ENCODE assay signal across 8 cellular contexts in genomic region chr20:18793625-18794427, GRCh38. TPM values are rescaled to one million over a fixed set of nuclear protein-coding genes. Genes with fewer than 3 reads are reported as not detected.
DNase-seq lines count a peak whose midpoint lies in the region; ATAC-seq, FAIRE-seq and TF ChIP-seq lines count a peak whose summit lies in the region.

No MANE protein-coding gene starts in this region.

- no peaks in the 10 kb centered on the region for H3K79me2 ChIP-seq in HepG2 (ENCODE audit: insufficient read depth, low read length)

- peak overlapping the region; percentile 81 to 95 (median 87) for H3K4me2 ChIP-seq in BLaER1 treated with 17β-estradiol and CSF1 and Interleukin-3, amounts not matched to agents 10 nM and 100 nM
- peak overlapping the region; percentile 94 for H3K4me2 ChIP-seq in HepG2 (ENCODE audit: low read depth, low read length)

- no peaks in the 10 kb centered on the region for H4K20me1 ChIP-seq in BLaER1 treated with 17β-estradiol and CSF1 and Interleukin-3, amounts not matched to agents 10 nM and 100 nM
- no peaks in the 10 kb centered on the region for H4K20me1 ChIP-seq in HepG2 (ENCODE audit: insufficient read depth, low read length)

- H3K27ac ChIP-seq in BLaER1 treated with 17β-estradiol and CSF1 and Interleukin-3, amounts not matched to agents 10 nM and 100 nM: peak overlapping the region; percentile 79 to 94 (median 86)
- H3K27ac ChIP-seq in HepG2 (ENCODE audit: extremely low read length, insufficient read depth, low read length): peak overlapping the region; percentile 44

- no peaks in the 10 kb centered on the region for H3K27me3 ChIP-seq in BLaER1 treated with 17β-estradiol and CSF1 and Interleukin-3, amounts not matched to agents 10 nM and 100 nM
- no peaks in the 10 kb centered on the region; a peak in 1 of 5 replicates for H3K27me3 ChIP-seq in HepG2 (ENCODE audit: control insufficient read depth in 1 of 2, insufficient read depth in 2 of 2, low read length in 2 of 2)

- no peak for TF ChIP-seq EP300 in HepG2 (IDR thresholded peaks at IDR 0.05; ENCODE audit: low read depth in 2 of 2, low read length in 2 of 2)
- no peak for TF ChIP-seq EP300 in HepG2 (CRISPR knock-in tag; IDR thresholded peaks at IDR 0.05; ENCODE audit: borderline replicate concordance)

- peak overlapping the region; percentile 64 to 81 (median 74) for H3K4me3 ChIP-seq in BLaER1 treated with 17β-estradiol and CSF1 and Interleukin-3, amounts not matched to agents 10 nM and 100 nM
- peak overlapping the region; percentile 76 to 78 (median 76) for H3K4me3 ChIP-seq in HepG2 (replicated peaks in 1 of 3; ENCODE audit: insufficient read depth in 1 of 3, low read depth in 2 of 3, low read length in 3 of 3)

- peaks cover 0 to 8% (median 0%) of the 10 kb centered on the region in 11 experiments; a peak in 2 of 22 replicates for H3K9me3 ChIP-seq in BLaER1 treated with 17β-estradiol and CSF1 and Interleukin-3, amounts not matched to agents 10 nM and 100 nM (replicated peaks in 1 of 11)
- H3K9me3 ChIP-seq in HepG2 (ENCODE audit: low read length): peaks cover 7% of the 10 kb centered on the region; the same call in 1 of the 2 replicates

- DNase-seq in GM19239 (ENCODE audit: insufficient read length, low spot score) (peak; percentile 83), NCI-H524 (lab: John Stamatoyannopoulos, UW) (peak; percentile 95 to 97), dermis blood vessel endothelial cell (peak; percentile 94), HepG2 (ENCODE audit: low spot score) (peak; percentile 97)
- DNase-seq in activated CD4-positive, alpha-beta T cell treated with anti-CD3 and anti-CD28 coated beads, Interleukin-2, amount 50 U/mL, for 1 hour: peak; percentile 83
- peak; percentile 80 for DNase-seq in stimulated activated CD4-positive, alpha-beta T cell treated with anti-CD3 and anti-CD28 coated beads, Interleukin-4, amount 100 ng/mL, for 1 hour

- peak overlapping the region; percentile 85 for H2AFZ ChIP-seq in HepG2 (ENCODE audit: low read length)

- ATAC-seq in HG03457 (IDR thresholded peaks at IDR 0.05; ENCODE audit: unreplicated experiment) (peak; percentile 95), HepG2 (peak; percentile 99)

- CTCF ChIA-PET in HepG2 (lab: Yijun Ruan, JAX; ENCODE audit: low intra/inter-chr PET ratio, low total read pairs): no interaction called here

- FAIRE-seq in GM19239 (lab: Jason Lieb, UNC) (peak; percentile 100), HepG2 (lab: Jason Lieb, UNC) (peak; percentile 99)

- peak; percentile 77 for TF ChIP-seq RAD21 in HepG2 (CRISPR knock-in tag; IDR thresholded peaks at IDR 0.05)

- in situ Hi-C loops in HepG2 (cut with HindIII; ENCODE audit: extremely low pct_ligation_motif_present, low pct_unique_long_range_greater_than_20kb): no loop called here

- POLR2A ChIA-PET in HepG2 (lab: Yijun Ruan, JAX): interaction anchor here (0.7 to 1.3 kb wide), 5 partner anchors 10 to 286 kb away, joined by 3 to 6 read pairs (median 3); partner anchors contain the start of gene SEC23B

- no TSS peak for BruUV-seq in HepG2 (replicated peaks; lab: Mats Ljungman, UMichigan)

- no peaks in the 10 kb centered on the region for H3K36me3 ChIP-seq in BLaER1 treated with 17β-estradiol and CSF1 and Interleukin-3, amounts not matched to agents 10 nM and 100 nM
- no peaks in the 10 kb centered on the region for H3K36me3 ChIP-seq in HepG2 (replicated peaks in 1 of 2; ENCODE audit: control insufficient read depth in 1 of 2, insufficient read depth in 2 of 2, low read length in 2 of 2)

- H3K4me1 ChIP-seq in BLaER1 treated with 17β-estradiol and CSF1 and Interleukin-3, amounts not matched to agents 10 nM and 100 nM: peaks cover 7 to 13% (median 11%) of the 10 kb centered on the region in 10 experiments; a peak in 19 of 20 replicates
- peaks cover 16% of the 10 kb centered on the region for H3K4me1 ChIP-seq in HepG2 (ENCODE audit: insufficient read depth, low read length)

- peak; percentile 89 to 95 for TF ChIP-seq POLR2A in HepG2 (IDR thresholded peaks at IDR 0.05; ENCODE audit: insufficient read depth in 1 of 2, low read depth in 2 of 2, low read length in 2 of 2)

- 3% methylated on average over 29 of the region's 29 CpGs for WGBS in HepG2 (ENCODE audit: low lambda C conversion rate)

- intact Hi-C loops in HepG2 (cut with micrococcal nuclease; ENCODE audit: unreplicated experiment): loop anchor here (1.0 to 5.0 kb wide), 2 partner anchors 162 to 207 kb away; partner anchors contain the start of gene DTD1

- H3K9ac ChIP-seq in BLaER1 treated with 17β-estradiol and CSF1 and Interleukin-3, amounts not matched to agents 10 nM and 100 nM: peak overlapping the region; percentile 77 to 92 (median 85)
- H3K9ac ChIP-seq in HepG2 (ENCODE audit: insufficient read depth, low read depth, low read length): peak overlapping the region; percentile 73

- peak; percentile 73 for TF ChIP-seq CTCF in HepG2 (CRISPR knock-in tag; IDR thresholded peaks at IDR 0.05)

TF ChIP-seq in HepG2, 621 proteins besides CTCF, POLR2A, EP300 and RAD21 (continues in another document):
- TF ChIP-seq GLMP (CRISPR knock-in tag; IDR thresholded peaks at IDR 0.05; ENCODE audit: borderline replicate concordance) (no peak; the same call in 1 of the 2 replicates), FOXA1 (IDR thresholded peaks at IDR 0.05) (no peak), FOXA1 (CRISPR knock-in tag; IDR thresholded peaks at IDR 0.05) (peak; percentile 57), RBFOX2 (IDR thresholded peaks at IDR 0.05; ENCODE audit: low read depth, low read length) (peak; percentile 78), ZSCAN25 (CRISPR knock-in tag; IDR thresholded peaks at IDR 0.05) (peak; percentile 46; the same call in 1 of the 2 replicates), DDIT3 (CRISPR knock-in tag; IDR thresholded peaks at IDR 0.05) (no peak), RBM39 (IDR thresholded peaks at IDR 0.05; ENCODE audit: low read depth, low read length, poor library complexity, severe bottlenecking) (peak; percentile 89), ZSCAN21 (CRISPR knock-in tag; IDR thresholded peaks at IDR 0.05; ENCODE audit: borderline replicate concordance) (0 out of 2 replicates have a peak, but pooled peaks have one; percentile 51), NR3C1 (CRISPR knock-in tag; IDR thresholded peaks at IDR 0.05) (no peak), ZNF75D (CRISPR knock-in tag; IDR thresholded peaks at IDR 0.05; ENCODE audit: borderline replicate concordance) (no peak), CAMTA2 (CRISPR knock-in tag; IDR thresholded peaks at IDR 0.05; ENCODE audit: borderline replicate concordance) (peak; percentile 92; the same call in 1 of the 2 replicates)

RNA-seq across cellular contexts. Expression of gene SCP2D1, which starts 19.8 kb away (rescaled TPM):
- total RNA-seq in dermis blood vessel endothelial cell (not detected in 2 replicates), HepG2 (2016; rRNA removed; fragmentation: Illumina TruSeq; extraction: Trizol) (not detected in 2 replicates)
- not detected in 2 replicates for total RNA-seq in HepG2 (2016; cell fraction: cytosol; rRNA removed; fragmentation: Illumina TruSeq; extraction: Trizol; ENCODE audit: low read depth)
- not detected in 2 replicates for total RNA-seq in HepG2 (2016; cell fraction: insoluble cytoplasmic fraction; rRNA removed; fragmentation: Illumina TruSeq; extraction: Trizol)
- total RNA-seq in HepG2 (2016; cell fraction: membrane; rRNA removed; fragmentation: Illumina TruSeq; extraction: Trizol): not detected in 2 replicates
- total RNA-seq in HepG2 (2016; cell fraction: nucleus; rRNA removed; fragmentation: Illumina TruSeq; extraction: Trizol): not detected in 2 replicates
- polyA plus RNA-seq in HepG2 (2011; rRNA removed): not detected in 2 replicates
- not detected in 2 replicates for polyA plus RNA-seq in HepG2 (2011; cell fraction: cytosol; rRNA removed)
- not detected in 2 replicates for polyA plus RNA-seq in HepG2 (2011; cell fraction: nucleus; rRNA removed)
- polyA plus RNA-seq in HepG2 (2012): not detected in 2 replicates
- not detected in 2 replicates for polyA plus RNA-seq in HepG2 (2016; cell fraction: cytosol; fragmentation: Illumina TruSeq; extraction: Trizol; ENCODE audit: low read depth)
- not detected in 2 replicates for polyA plus RNA-seq in HepG2 (2016; cell fraction: insoluble cytoplasmic fraction; fragmentation: Illumina TruSeq; extraction: Trizol; ENCODE audit: low read depth)
- polyA plus RNA-seq in HepG2 (2016; cell fraction: membrane; fragmentation: Illumina TruSeq; extraction: Trizol; ENCODE audit: low read depth): not detected in 2 replicates
- not detected in 2 replicates for polyA plus RNA-seq in HepG2 (2016; cell fraction: nucleus; fragmentation: Illumina TruSeq; extraction: Trizol; ENCODE audit: insufficient read depth, low read depth)
- not detected in 2 replicates for polyA minus RNA-seq in HepG2 (2011; rRNA and poly(A)+ RNA removed; ENCODE audit: low replicate concordance)
- polyA minus RNA-seq in HepG2 (2011; cell fraction: cytosol; rRNA and poly(A)+ RNA removed): not detected in 2 replicates
- not detected in 2 replicates for polyA minus RNA-seq in HepG2 (2011; cell fraction: nucleus; rRNA and poly(A)+ RNA removed)

Comparison
In these comparisons a context has a peak if more than half of its experiments do, and no peak if none do; other contexts are left out.
1. Peak in every context shown above with its lines: DNase-seq, ATAC-seq, H3K4me3 ChIP-seq and H3K27ac ChIP-seq.